Comparison of ENCODE assay signal across 1 cellular context in the genomic region with DNA sequence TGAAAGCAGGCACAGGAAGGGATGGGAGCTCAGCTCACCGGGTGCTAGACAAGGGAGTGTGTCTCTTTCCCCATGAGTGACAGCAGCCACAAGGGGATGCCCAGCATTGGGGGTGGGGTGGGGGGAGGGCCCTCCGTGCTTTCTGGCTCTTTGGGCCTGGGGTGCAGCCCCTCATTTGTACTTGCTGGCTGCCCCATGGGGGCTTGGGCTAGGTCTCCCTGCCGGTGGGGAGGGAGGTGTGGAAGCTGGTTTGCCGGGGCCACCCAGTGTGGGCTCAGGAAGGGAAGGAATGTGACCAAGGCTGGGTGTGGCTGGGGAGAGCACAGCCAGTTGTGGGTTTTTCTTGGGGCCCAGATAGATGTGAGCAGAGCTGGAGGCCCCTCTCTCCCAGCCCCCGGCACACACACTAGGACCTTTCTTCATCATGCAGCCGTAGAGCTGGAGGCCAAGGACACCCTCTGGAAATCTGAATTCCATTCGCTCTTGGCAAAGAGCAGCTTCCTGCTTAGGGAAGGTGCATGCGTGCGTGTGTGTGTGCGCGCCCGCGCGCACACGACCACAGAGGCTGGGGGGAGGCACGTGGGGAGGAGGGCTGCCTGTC.
TF ChIP-seq lines count a peak whose summit lies in the region.

No MANE protein-coding gene starts in this region.

TF ChIP-seq in K562, 482 proteins besides CTCF, POLR2A, EP300 and RAD21 (continued from another document):
- TF ChIP-seq, protein P1, sequence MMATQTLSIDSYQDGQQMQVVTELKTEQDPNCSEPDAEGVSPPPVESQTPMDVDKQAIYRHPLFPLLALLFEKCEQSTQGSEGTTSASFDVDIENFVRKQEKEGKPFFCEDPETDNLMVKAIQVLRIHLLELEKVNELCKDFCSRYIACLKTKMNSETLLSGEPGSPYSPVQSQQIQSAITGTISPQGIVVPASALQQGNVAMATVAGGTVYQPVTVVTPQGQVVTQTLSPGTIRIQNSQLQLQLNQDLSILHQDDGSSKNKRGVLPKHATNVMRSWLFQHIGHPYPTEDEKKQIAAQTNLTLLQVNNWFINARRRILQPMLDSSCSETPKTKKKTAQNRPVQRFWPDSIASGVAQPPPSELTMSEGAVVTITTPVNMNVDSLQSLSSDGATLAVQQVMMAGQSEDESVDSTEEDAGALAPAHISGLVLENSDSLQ (IDR thresholded peaks at IDR 0.05), result 0 out of 2 replicates have a peak, but pooled peaks have one; percentile 11
- no peak for TF ChIP-seq IFI16 (CRISPR knock-in tag; IDR thresholded peaks at IDR 0.05)
- no peak for TF ChIP-seq RHOXF2B (CRISPR knock-in tag; conservative IDR thresholded peaks at IDR 0.05)
